Comparison of ENCODE assay signal across 1 cellular context in genomic region chr2:203238711-203239526, GRCh38.
TF ChIP-seq lines count a peak whose summit lies in the region.

Gene CYP20A1 (plus strand): TSS chr2:203239018. CDS start chr2:203239063, 45 bp downstream.

TF ChIP-seq in WTC11, 78 proteins besides CTCF, POLR2A, EP300 and RAD21 (continued from another document):
- TF ChIP-seq, protein P1, sequence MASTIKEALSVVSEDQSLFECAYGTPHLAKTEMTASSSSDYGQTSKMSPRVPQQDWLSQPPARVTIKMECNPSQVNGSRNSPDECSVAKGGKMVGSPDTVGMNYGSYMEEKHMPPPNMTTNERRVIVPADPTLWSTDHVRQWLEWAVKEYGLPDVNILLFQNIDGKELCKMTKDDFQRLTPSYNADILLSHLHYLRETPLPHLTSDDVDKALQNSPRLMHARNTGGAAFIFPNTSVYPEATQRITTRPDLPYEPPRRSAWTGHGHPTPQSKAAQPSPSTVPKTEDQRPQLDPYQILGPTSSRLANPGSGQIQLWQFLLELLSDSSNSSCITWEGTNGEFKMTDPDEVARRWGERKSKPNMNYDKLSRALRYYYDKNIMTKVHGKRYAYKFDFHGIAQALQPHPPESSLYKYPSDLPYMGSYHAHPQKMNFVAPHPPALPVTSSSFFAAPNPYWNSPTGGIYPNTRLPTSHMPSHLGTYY (CRISPR knock-in tag; IDR thresholded peaks at IDR 0.05): peak; percentile 79; the same call in 1 of the 2 replicates
- TF ChIP-seq NFYB (CRISPR knock-in tag; conservative IDR thresholded peaks at IDR 0.05; ENCODE audit: low read depth) (no peak), GRHL2 (CRISPR knock-in tag; IDR thresholded peaks at IDR 0.05; ENCODE audit: insufficient replicate concordance, severe bottlenecking) (no peak), STAT6 (CRISPR knock-in tag; conservative IDR thresholded peaks at IDR 0.05; ENCODE audit: low read depth) (no peak), NFATC4 (CRISPR knock-in tag; IDR thresholded peaks at IDR 0.05) (0 out of 2 replicates have a peak, but pooled peaks have one; percentile 37), FOXP4 (CRISPR knock-in tag; IDR thresholded peaks at IDR 0.05) (peak; percentile 16), TCF7 (CRISPR knock-in tag; IDR thresholded peaks at IDR 0.05; ENCODE audit: low read depth) (peak; percentile 64; the same call in 1 of the 2 replicates), NR1H2 (CRISPR knock-in tag; IDR thresholded peaks at IDR 0.05) (no peak), SMAD3 (CRISPR knock-in tag; IDR thresholded peaks at IDR 0.05; ENCODE audit: borderline replicate concordance) (peak; percentile 34; the same call in 1 of the 2 replicates), ZNF232 (CRISPR knock-in tag; IDR thresholded peaks at IDR 0.05) (peak; percentile 31), GABPB1 (CRISPR knock-in tag; IDR thresholded peaks at IDR 0.05) (no peak; the same call in 1 of the 2 replicates), FOXJ3 (CRISPR knock-in tag; IDR thresholded peaks at IDR 0.05; ENCODE audit: borderline replicate concordance) (no peak), ETV6 (CRISPR knock-in tag; IDR thresholded peaks at IDR 0.05) (no peak; the same call in 1 of the 2 replicates), PREB (CRISPR knock-in tag; IDR thresholded peaks at IDR 0.05; ENCODE audit: borderline replicate concordance) (no peak), EMX1 (CRISPR knock-in tag; IDR thresholded peaks at IDR 0.05) (0 out of 2 replicates have a peak, but pooled peaks have one; percentile 33), OVOL2 (CRISPR knock-in tag; IDR thresholded peaks at IDR 0.05; ENCODE audit: borderline replicate concordance) (no peak), TEAD1 (CRISPR knock-in tag; IDR thresholded peaks at IDR 0.05) (0 out of 2 replicates have a peak, but pooled peaks have one; percentile 83), ARID4B (CRISPR knock-in tag; IDR thresholded peaks at IDR 0.05; ENCODE audit: borderline replicate concordance) (peak; percentile 68), NR3C1 (CRISPR knock-in tag; conservative IDR thresholded peaks at IDR 0.05; ENCODE audit: low read depth) (no peak)
- TF ChIP-seq, protein P2, sequence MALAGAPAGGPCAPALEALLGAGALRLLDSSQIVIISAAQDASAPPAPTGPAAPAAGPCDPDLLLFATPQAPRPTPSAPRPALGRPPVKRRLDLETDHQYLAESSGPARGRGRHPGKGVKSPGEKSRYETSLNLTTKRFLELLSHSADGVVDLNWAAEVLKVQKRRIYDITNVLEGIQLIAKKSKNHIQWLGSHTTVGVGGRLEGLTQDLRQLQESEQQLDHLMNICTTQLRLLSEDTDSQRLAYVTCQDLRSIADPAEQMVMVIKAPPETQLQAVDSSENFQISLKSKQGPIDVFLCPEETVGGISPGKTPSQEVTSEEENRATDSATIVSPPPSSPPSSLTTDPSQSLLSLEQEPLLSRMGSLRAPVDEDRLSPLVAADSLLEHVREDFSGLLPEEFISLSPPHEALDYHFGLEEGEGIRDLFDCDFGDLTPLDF (CRISPR knock-in tag; IDR thresholded peaks at IDR 0.05): 0 out of 2 replicates have a peak, but pooled peaks have one; percentile 59
- TF ChIP-seq, protein P3, sequence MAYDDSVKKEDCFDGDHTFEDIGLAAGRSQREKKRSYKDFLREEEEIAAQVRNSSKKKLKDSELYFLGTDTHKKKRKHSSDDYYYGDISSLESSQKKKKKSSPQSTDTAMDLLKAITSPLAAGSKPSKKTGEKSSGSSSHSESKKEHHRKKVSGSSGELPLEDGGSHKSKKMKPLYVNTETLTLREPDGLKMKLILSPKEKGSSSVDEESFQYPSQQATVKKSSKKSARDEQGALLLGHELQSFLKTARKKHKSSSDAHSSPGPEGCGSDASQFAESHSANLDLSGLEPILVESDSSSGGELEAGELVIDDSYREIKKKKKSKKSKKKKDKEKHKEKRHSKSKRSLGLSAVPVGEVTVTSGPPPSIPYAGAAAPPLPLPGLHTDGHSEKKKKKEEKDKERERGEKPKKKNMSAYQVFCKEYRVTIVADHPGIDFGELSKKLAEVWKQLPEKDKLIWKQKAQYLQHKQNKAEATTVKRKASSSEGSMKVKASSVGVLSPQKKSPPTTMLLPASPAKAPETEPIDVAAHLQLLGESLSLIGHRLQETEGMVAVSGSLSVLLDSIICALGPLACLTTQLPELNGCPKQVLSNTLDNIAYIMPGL (CRISPR knock-in tag; IDR thresholded peaks at IDR 0.05): peak; percentile 91
- TF ChIP-seq, protein P4, sequence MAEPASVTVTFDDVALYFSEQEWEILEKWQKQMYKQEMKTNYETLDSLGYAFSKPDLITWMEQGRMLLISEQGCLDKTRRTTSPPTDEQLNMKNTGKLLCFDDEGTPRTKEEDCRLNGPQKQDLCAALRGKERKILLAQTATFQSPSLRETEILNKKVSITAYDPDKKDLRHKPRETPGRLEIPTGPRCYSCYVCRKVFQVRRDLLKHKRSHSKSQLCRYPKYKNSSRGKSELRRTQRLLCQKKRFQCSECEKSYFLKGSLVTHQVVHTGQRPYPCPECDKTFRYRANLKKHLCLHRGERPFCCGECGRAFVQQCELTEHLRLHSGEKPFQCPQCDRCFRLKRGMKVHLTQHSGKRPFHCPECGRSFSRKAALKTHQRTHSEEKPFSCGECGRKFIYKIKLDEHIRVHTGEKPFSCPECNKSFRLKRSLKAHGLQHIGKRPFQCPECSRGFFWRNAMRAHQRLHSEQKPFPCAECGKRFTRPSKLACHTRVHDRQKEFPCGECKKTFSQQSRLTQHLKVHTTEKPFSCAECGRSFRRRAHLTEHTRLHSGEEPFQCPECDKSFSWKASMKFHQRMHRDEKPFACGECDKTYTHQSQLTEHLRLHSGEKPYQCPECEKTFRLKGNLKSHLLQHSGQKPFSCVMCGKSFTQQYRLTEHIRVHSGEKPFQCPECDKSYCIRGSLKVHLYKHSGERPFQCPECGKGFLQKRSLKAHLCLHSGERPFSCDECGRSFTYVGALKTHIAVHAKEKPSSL (CRISPR knock-in tag; conservative IDR thresholded peaks at IDR 0.05): no peak
- TF ChIP-seq, protein P5, sequence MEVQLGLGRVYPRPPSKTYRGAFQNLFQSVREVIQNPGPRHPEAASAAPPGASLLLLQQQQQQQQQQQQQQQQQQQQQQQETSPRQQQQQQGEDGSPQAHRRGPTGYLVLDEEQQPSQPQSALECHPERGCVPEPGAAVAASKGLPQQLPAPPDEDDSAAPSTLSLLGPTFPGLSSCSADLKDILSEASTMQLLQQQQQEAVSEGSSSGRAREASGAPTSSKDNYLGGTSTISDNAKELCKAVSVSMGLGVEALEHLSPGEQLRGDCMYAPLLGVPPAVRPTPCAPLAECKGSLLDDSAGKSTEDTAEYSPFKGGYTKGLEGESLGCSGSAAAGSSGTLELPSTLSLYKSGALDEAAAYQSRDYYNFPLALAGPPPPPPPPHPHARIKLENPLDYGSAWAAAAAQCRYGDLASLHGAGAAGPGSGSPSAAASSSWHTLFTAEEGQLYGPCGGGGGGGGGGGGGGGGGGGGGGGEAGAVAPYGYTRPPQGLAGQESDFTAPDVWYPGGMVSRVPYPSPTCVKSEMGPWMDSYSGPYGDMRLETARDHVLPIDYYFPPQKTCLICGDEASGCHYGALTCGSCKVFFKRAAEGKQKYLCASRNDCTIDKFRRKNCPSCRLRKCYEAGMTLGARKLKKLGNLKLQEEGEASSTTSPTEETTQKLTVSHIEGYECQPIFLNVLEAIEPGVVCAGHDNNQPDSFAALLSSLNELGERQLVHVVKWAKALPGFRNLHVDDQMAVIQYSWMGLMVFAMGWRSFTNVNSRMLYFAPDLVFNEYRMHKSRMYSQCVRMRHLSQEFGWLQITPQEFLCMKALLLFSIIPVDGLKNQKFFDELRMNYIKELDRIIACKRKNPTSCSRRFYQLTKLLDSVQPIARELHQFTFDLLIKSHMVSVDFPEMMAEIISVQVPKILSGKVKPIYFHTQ (CRISPR knock-in tag; IDR thresholded peaks at IDR 0.05): no peak
TF ChIP-seq in WTC11: peak in this region for 37.
